Comparison of ENCODE assay signal across 5 cellular contexts in the genomic region with DNA sequence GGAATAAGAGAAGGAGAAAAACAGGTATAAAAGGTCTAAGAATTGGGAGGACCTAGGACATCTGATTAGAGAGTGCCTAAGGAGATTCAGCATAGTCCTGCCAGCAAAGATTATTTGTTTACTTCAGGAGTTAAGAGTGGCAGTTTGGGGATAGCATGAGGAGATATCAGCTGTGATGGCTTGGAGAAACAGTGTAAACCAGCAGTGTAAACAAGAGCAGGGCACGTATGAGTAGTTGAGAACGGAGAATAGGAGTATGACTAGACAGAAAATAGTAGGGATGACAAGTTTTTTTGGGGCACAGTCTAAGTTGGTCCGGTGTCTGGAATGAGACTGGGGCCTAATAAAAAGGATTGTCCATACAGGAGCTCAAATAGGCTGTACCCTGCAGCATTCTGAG. TPM values are rescaled to one million over a fixed set of nuclear protein-coding genes. Genes with fewer than 3 reads are reported as not detected.
"Had no signal": no experiment of that assay in that cellular context is flagged by ENCODE, and none has a peak within 500 bp of the region (broad histone marks: within the 10 kb centered on the region; RNA-seq: fewer than 3 reads in every experiment).

No MANE protein-coding gene starts in this region.

RNA-seq across cellular contexts. Expression of gene NPAS1, which starts 30.9 kb away (rescaled TPM):
- total RNA-seq: dermis microvascular lymphatic vessel endothelial cell, left ventricle myocardium inferior, liver, mesenteric fat pad had no signal
- polyA plus RNA-seq: immature natural killer cell had no signal
